2 cellular contexts compared by ENCODE assay signal in genomic region chr7:142932386-142933091, GRCh38.
TF ChIP-seq lines count a peak whose summit lies in the region.

No MANE protein-coding gene starts in this region.

TF ChIP-seq in HepG2, 621 proteins besides CTCF, POLR2A, EP300 and RAD21:
- TF ChIP-seq PHF8 (CRISPR knock-in tag; IDR thresholded peaks at IDR 0.05): no peak
- TF ChIP-seq, protein P1, sequence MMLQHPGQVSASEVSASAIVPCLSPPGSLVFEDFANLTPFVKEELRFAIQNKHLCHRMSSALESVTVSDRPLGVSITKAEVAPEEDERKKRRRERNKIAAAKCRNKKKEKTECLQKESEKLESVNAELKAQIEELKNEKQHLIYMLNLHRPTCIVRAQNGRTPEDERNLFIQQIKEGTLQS (CRISPR knock-in tag; IDR thresholded peaks at IDR 0.05): no peak
- TF ChIP-seq ZNF101 (CRISPR knock-in tag; IDR thresholded peaks at IDR 0.05; ENCODE audit: borderline replicate concordance, low read depth): no peak
- no peak for TF ChIP-seq NR2F2 (IDR thresholded peaks at IDR 0.05; ENCODE audit: borderline replicate concordance, low read depth)
- TF ChIP-seq NFYC (CRISPR knock-in tag; IDR thresholded peaks at IDR 0.05): no peak
- TF ChIP-seq RERE (CRISPR knock-in tag; IDR thresholded peaks at IDR 0.05; ENCODE audit: low read depth): no peak

TF ChIP-seq in H1, 55 proteins besides CTCF, POLR2A, EP300 and RAD21:
- TF ChIP-seq RFX5 (IDR thresholded peaks at IDR 0.05; ENCODE audit: borderline replicate concordance, low read depth, low read length) (no peak), TAF7 (optimal IDR thresholded peaks at IDR 0.05; ENCODE audit: borderline replicate concordance, low read depth, low read length) (no peak), BACH1 (IDR thresholded peaks at IDR 0.05; ENCODE audit: low read length) (no peak), HDAC6 (IDR thresholded peaks at IDR 0.05; ENCODE audit: low read depth, low read length) (no peak), ASH2L (IDR thresholded peaks at IDR 0.05; ENCODE audit: low read length) (no peak), KDM1A (IDR thresholded peaks at IDR 0.05; ENCODE audit: borderline replicate concordance, low read length) (no peak), EGR1 (IDR thresholded peaks at IDR 0.05; ENCODE audit: borderline replicate concordance, low read depth, low read length) (no peak), NRF1 (IDR thresholded peaks at IDR 0.05; ENCODE audit: low read depth, low read length) (no peak), YY1 (IDR thresholded peaks at IDR 0.05; ENCODE audit: low read depth, low read length) (no peak), ZNF274 (IDR thresholded peaks at IDR 0.05; ENCODE audit: borderline replicate concordance, extremely low read depth, low read length) (no peak), POU5F1 (IDR thresholded peaks at IDR 0.05; ENCODE audit: low read depth, low read length) (no peak), KDM5A (IDR thresholded peaks at IDR 0.05; ENCODE audit: low read length) (no peak), CBX8 (IDR thresholded peaks at IDR 0.05; ENCODE audit: borderline replicate concordance, low read depth, low read length) (no peak), CTBP2 (IDR thresholded peaks at IDR 0.05; ENCODE audit: borderline replicate concordance, insufficient read depth, insufficient read length, low read length) (no peak)
